1 cellular context compared by ENCODE assay signal in the genomic region with DNA sequence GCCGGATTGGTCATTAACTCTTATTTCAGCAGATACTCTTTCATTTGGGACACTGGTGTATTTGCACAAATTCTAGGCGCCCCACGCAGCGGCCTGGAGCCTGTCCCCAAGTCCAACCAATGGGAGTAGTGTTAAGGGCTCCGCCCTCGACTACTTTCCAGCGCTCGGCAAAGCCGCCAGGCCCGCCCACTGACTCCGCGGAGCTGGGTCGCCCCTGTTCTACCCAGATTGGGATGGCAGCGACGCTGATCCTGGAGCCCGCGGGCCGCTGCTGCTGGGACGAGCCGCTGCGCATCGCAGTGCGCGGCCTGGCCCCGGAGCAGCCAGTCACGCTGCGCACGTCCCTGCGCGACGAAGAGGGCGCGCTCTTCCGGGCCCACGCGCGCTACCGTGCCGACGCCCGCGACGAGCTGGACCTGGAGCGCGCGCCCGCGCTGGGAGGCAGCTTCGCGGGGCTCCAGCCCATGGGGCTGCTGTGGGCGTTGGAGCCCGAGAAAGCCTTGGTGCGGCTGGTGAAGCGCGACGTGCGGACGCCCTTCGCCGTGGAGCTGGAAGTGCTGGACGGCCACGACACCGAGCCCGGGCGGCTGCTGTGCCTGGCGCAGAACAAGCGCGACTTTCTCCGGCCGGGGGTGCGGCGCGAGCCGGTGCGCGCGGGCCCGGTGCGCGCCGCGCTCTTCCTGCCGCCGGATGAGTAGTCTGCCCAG.
TF ChIP-seq lines count a peak whose summit lies in the region.

A gene with protein sequence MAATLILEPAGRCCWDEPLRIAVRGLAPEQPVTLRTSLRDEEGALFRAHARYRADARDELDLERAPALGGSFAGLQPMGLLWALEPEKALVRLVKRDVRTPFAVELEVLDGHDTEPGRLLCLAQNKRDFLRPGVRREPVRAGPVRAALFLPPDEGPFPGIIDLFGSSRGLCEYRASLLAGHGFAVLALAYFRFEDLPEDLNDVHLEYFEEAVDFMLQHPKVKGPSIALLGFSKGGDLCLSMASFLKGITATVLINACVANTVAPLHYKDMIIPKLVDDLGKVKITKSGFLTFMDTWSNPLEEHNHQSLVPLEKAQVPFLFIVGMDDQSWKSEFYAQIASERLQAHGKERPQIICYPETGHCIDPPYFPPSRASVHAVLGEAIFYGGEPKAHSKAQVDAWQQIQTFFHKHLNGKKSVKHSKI (plus strand): TSS at position 179 of the 707 bp plus-strand sequence. CDS start 55 bp downstream, at position 234.

TF ChIP-seq in GM12878, 131 proteins besides CTCF, POLR2A, EP300 and RAD21 (continued from another document and continues in another):
- TF ChIP-seq, protein P1, sequence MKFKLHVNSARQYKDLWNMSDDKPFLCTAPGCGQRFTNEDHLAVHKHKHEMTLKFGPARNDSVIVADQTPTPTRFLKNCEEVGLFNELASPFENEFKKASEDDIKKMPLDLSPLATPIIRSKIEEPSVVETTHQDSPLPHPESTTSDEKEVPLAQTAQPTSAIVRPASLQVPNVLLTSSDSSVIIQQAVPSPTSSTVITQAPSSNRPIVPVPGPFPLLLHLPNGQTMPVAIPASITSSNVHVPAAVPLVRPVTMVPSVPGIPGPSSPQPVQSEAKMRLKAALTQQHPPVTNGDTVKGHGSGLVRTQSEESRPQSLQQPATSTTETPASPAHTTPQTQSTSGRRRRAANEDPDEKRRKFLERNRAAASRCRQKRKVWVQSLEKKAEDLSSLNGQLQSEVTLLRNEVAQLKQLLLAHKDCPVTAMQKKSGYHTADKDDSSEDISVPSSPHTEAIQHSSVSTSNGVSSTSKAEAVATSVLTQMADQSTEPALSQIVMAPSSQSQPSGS (IDR thresholded peaks at IDR 0.05; ENCODE audit: low read length): no peak
- TF ChIP-seq, protein P2, sequence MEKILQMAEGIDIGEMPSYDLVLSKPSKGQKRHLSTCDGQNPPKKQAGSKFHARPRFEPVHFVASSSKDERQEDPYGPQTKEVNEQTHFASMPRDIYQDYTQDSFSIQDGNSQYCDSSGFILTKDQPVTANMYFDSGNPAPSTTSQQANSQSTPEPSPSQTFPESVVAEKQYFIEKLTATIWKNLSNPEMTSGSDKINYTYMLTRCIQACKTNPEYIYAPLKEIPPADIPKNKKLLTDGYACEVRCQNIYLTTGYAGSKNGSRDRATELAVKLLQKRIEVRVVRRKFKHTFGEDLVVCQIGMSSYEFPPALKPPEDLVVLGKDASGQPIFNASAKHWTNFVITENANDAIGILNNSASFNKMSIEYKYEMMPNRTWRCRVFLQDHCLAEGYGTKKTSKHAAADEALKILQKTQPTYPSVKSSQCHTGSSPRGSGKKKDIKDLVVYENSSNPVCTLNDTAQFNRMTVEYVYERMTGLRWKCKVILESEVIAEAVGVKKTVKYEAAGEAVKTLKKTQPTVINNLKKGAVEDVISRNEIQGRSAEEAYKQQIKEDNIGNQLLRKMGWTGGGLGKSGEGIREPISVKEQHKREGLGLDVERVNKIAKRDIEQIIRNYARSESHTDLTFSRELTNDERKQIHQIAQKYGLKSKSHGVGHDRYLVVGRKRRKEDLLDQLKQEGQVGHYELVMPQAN (conservative IDR thresholded peaks at IDR 0.05): no peak; the same call in 1 of the 2 replicates
- TF ChIP-seq, protein P3, sequence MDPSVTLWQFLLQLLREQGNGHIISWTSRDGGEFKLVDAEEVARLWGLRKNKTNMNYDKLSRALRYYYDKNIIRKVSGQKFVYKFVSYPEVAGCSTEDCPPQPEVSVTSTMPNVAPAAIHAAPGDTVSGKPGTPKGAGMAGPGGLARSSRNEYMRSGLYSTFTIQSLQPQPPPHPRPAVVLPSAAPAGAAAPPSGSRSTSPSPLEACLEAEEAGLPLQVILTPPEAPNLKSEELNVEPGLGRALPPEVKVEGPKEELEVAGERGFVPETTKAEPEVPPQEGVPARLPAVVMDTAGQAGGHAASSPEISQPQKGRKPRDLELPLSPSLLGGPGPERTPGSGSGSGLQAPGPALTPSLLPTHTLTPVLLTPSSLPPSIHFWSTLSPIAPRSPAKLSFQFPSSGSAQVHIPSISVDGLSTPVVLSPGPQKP (IDR thresholded peaks at IDR 0.05; ENCODE audit: low read depth, low read length): no peak
- peak; percentile 93 for TF ChIP-seq BACH1 (IDR thresholded peaks at IDR 0.05; ENCODE audit: borderline replicate concordance)
- no peak for TF ChIP-seq ZNF622 (IDR thresholded peaks at IDR 0.05)
- TF ChIP-seq TARDBP (IDR thresholded peaks at IDR 0.05; ENCODE audit: borderline replicate concordance): no peak
- TF ChIP-seq, protein P4, sequence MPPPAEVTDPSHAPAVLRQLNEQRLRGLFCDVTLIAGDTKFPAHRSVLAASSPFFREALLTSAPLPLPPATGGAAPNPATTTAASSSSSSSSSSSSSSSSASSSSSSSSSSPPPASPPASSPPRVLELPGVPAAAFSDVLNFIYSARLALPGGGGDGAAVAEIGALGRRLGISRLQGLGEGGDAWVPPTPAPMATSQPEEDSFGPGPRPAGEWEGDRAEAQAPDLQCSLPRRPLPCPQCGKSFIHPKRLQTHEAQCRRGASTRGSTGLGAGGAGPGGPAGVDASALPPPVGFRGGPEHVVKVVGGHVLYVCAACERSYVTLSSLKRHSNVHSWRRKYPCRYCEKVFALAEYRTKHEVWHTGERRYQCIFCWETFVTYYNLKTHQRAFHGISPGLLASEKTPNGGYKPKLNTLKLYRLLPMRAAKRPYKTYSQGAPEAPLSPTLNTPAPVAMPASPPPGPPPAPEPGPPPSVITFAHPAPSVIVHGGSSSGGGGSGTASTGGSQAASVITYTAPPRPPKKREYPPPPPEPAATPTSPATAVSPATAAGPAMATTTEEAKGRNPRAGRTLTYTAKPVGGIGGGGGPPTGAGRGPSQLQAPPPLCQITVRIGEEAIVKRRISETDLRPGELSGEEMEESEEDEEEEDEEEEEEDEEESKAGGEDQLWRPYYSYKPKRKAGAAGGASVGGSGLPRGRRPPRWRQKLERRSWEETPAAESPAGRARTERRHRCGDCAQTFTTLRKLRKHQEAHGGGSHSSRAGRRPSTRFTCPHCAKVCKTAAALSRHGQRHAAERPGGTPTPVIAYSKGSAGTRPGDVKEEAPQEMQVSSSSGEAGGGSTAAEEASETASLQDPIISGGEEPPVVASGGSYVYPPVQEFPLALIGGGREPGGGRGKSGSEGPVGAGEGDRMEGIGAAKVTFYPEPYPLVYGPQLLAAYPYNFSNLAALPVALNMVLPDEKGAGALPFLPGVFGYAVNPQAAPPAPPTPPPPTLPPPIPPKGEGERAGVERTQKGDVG (CRISPR knock-in tag; IDR thresholded peaks at IDR 0.05): no peak
- TF ChIP-seq, protein P5, sequence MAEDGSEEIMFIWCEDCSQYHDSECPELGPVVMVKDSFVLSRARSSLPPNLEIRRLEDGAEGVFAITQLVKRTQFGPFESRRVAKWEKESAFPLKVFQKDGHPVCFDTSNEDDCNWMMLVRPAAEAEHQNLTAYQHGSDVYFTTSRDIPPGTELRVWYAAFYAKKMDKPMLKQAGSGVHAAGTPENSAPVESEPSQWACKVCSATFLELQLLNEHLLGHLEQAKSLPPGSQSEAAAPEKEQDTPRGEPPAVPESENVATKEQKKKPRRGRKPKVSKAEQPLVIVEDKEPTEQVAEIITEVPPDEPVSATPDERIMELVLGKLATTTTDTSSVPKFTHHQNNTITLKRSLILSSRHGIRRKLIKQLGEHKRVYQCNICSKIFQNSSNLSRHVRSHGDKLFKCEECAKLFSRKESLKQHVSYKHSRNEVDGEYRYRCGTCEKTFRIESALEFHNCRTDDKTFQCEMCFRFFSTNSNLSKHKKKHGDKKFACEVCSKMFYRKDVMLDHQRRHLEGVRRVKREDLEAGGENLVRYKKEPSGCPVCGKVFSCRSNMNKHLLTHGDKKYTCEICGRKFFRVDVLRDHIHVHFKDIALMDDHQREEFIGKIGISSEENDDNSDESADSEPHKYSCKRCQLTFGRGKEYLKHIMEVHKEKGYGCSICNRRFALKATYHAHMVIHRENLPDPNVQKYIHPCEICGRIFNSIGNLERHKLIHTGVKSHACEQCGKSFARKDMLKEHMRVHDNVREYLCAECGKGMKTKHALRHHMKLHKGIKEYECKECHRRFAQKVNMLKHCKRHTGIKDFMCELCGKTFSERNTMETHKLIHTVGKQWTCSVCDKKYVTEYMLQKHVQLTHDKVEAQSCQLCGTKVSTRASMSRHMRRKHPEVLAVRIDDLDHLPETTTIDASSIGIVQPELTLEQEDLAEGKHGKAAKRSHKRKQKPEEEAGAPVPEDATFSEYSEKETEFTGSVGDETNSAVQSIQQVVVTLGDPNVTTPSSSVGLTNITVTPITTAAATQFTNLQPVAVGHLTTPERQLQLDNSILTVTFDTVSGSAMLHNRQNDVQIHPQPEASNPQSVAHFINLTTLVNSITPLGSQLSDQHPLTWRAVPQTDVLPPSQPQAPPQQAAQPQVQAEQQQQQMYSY (CRISPR knock-in tag; IDR thresholded peaks at IDR 0.05): no peak
- no peak for TF ChIP-seq WRNIP1 (IDR thresholded peaks at IDR 0.05; ENCODE audit: borderline replicate concordance, low read depth, low read length)
- no peak for TF ChIP-seq SP1 (IDR thresholded peaks at IDR 0.05; ENCODE audit: low read depth, low read length)
- TF ChIP-seq, protein P6, sequence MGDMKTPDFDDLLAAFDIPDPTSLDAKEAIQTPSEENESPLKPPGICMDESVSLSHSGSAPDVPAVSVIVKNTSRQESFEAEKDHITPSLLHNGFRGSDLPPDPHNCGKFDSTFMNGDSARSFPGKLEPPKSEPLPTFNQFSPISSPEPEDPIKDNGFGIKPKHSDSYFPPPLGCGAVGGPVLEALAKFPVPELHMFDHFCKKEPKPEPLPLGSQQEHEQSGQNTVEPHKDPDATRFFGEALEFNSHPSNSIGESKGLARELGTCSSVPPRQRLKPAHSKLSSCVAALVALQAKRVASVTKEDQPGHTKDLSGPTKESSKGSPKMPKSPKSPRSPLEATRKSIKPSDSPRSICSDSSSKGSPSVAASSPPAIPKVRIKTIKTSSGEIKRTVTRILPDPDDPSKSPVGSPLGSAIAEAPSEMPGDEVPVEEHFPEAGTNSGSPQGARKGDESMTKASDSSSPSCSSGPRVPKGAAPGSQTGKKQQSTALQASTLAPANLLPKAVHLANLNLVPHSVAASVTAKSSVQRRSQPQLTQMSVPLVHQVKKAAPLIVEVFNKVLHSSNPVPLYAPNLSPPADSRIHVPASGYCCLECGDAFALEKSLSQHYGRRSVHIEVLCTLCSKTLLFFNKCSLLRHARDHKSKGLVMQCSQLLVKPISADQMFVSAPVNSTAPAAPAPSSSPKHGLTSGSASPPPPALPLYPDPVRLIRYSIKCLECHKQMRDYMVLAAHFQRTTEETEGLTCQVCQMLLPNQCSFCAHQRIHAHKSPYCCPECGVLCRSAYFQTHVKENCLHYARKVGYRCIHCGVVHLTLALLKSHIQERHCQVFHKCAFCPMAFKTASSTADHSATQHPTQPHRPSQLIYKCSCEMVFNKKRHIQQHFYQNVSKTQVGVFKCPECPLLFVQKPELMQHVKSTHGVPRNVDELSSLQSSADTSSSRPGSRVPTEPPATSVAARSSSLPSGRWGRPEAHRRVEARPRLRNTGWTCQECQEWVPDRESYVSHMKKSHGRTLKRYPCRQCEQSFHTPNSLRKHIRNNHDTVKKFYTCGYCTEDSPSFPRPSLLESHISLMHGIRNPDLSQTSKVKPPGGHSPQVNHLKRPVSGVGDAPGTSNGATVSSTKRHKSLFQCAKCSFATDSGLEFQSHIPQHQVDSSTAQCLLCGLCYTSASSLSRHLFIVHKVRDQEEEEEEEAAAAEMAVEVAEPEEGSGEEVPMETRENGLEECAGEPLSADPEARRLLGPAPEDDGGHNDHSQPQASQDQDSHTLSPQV (IDR thresholded peaks at IDR 0.05): no peak
- no peak for TF ChIP-seq SMAD1 (IDR thresholded peaks at IDR 0.05; ENCODE audit: low read depth, partially characterized antibody)
- TF ChIP-seq, protein P7, sequence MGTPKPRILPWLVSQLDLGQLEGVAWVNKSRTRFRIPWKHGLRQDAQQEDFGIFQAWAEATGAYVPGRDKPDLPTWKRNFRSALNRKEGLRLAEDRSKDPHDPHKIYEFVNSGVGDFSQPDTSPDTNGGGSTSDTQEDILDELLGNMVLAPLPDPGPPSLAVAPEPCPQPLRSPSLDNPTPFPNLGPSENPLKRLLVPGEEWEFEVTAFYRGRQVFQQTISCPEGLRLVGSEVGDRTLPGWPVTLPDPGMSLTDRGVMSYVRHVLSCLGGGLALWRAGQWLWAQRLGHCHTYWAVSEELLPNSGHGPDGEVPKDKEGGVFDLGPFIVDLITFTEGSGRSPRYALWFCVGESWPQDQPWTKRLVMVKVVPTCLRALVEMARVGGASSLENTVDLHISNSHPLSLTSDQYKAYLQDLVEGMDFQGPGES (IDR thresholded peaks at IDR 0.05): no peak
- TF ChIP-seq, protein P8, sequence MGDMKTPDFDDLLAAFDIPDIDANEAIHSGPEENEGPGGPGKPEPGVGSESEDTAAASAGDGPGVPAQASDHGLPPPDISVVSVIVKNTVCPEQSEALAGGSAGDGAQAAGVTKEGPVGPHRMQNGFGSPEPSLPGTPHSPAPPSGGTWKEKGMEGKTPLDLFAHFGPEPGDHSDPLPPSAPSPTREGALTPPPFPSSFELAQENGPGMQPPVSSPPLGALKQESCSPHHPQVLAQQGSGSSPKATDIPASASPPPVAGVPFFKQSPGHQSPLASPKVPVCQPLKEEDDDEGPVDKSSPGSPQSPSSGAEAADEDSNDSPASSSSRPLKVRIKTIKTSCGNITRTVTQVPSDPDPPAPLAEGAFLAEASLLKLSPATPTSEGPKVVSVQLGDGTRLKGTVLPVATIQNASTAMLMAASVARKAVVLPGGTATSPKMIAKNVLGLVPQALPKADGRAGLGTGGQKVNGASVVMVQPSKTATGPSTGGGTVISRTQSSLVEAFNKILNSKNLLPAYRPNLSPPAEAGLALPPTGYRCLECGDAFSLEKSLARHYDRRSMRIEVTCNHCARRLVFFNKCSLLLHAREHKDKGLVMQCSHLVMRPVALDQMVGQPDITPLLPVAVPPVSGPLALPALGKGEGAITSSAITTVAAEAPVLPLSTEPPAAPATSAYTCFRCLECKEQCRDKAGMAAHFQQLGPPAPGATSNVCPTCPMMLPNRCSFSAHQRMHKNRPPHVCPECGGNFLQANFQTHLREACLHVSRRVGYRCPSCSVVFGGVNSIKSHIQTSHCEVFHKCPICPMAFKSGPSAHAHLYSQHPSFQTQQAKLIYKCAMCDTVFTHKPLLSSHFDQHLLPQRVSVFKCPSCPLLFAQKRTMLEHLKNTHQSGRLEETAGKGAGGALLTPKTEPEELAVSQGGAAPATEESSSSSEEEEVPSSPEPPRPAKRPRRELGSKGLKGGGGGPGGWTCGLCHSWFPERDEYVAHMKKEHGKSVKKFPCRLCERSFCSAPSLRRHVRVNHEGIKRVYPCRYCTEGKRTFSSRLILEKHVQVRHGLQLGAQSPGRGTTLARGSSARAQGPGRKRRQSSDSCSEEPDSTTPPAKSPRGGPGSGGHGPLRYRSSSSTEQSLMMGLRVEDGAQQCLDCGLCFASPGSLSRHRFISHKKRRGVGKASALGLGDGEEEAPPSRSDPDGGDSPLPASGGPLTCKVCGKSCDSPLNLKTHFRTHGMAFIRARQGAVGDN (IDR thresholded peaks at IDR 0.05): peak; percentile 87
- no peak for TF ChIP-seq MEF2A (IDR thresholded peaks at IDR 0.05; ENCODE audit: insufficient read depth, low read depth, low read length)
- TF ChIP-seq EED (IDR thresholded peaks at IDR 0.05; ENCODE audit: low read depth): 0 out of 2 replicates have a peak, but pooled peaks have one; percentile 3
- TF ChIP-seq PML (IDR thresholded peaks at IDR 0.05; ENCODE audit: low read length): no peak
- TF ChIP-seq MXI1 (IDR thresholded peaks at IDR 0.05; ENCODE audit: low read depth, low read length): no peak
- no peak for TF ChIP-seq YBX1 (IDR thresholded peaks at IDR 0.05)
- no peak for TF ChIP-seq SMARCA5 (IDR thresholded peaks at IDR 0.05)
- TF ChIP-seq HDGF (IDR thresholded peaks at IDR 0.05): no peak
- no peak for TF ChIP-seq NFIC (IDR thresholded peaks at IDR 0.05; ENCODE audit: low read depth, low read length)
- TF ChIP-seq SIN3A (IDR thresholded peaks at IDR 0.05; ENCODE audit: low read depth, low read length): 0 out of 2 replicates have a peak, but pooled peaks have one; percentile 42
- no peak for TF ChIP-seq SUPT20H (IDR thresholded peaks at IDR 0.05; ENCODE audit: borderline replicate concordance, control insufficient read depth, low read depth, low read length)
